1 cellular context compared by ENCODE assay signal in the genomic region with DNA sequence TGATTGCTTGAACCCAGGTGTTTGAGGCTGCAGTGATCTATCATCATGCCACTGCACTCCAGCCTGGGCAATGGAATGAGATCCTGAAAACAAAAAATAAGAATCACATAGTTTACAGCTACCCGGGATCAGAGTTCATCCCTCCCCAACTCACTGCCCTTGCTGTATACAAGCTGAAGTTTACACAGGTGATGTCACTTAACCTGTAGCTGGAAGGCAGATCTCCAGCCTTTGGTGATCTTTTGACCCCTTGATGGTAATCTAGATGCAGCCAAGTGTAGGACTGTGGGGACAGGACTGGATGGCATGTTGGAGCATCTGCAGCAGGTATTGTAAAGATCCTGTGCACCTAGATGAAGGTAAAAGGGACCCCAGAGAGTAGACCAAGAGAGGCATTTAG.
TF ChIP-seq lines count a peak whose summit lies in the region.

No MANE protein-coding gene starts in this region.

TF ChIP-seq in HepG2, 621 proteins besides CTCF, POLR2A, EP300 and RAD21 (continued from another document and continues in another):
- no peak for TF ChIP-seq ZUFSP (CRISPR knock-in tag; IDR thresholded peaks at IDR 0.05; ENCODE audit: borderline replicate concordance)
- no peak for TF ChIP-seq ZNF225 (CRISPR knock-in tag; IDR thresholded peaks at IDR 0.05)
- no peak for TF ChIP-seq PHB2 (IDR thresholded peaks at IDR 0.05; ENCODE audit: partially characterized antibody)
- TF ChIP-seq SIX1 (CRISPR knock-in tag; IDR thresholded peaks at IDR 0.05; ENCODE audit: borderline replicate concordance) = no peak
- no peak for TF ChIP-seq ZNF570 (CRISPR knock-in tag; IDR thresholded peaks at IDR 0.05; ENCODE audit: borderline replicate concordance)
- TF ChIP-seq, protein P1, sequence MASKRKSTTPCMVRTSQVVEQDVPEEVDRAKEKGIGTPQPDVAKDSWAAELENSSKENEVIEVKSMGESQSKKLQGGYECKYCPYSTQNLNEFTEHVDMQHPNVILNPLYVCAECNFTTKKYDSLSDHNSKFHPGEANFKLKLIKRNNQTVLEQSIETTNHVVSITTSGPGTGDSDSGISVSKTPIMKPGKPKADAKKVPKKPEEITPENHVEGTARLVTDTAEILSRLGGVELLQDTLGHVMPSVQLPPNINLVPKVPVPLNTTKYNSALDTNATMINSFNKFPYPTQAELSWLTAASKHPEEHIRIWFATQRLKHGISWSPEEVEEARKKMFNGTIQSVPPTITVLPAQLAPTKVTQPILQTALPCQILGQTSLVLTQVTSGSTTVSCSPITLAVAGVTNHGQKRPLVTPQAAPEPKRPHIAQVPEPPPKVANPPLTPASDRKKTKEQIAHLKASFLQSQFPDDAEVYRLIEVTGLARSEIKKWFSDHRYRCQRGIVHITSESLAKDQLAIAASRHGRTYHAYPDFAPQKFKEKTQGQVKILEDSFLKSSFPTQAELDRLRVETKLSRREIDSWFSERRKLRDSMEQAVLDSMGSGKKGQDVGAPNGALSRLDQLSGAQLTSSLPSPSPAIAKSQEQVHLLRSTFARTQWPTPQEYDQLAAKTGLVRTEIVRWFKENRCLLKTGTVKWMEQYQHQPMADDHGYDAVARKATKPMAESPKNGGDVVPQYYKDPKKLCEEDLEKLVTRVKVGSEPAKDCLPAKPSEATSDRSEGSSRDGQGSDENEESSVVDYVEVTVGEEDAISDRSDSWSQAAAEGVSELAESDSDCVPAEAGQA (IDR thresholded peaks at IDR 0.05; ENCODE audit: low read depth) = no peak
- TF ChIP-seq, protein P1 (CRISPR knock-in tag; IDR thresholded peaks at IDR 0.05; ENCODE audit: borderline replicate concordance) = no peak
- TF ChIP-seq ZNF572 (CRISPR knock-in tag; IDR thresholded peaks at IDR 0.05) = no peak
- TF ChIP-seq CHD2 (IDR thresholded peaks at IDR 0.05; ENCODE audit: low read depth, low read length) = no peak
- peak; percentile 44; the same call in 1 of the 2 replicates for TF ChIP-seq JUND (CRISPR knock-in tag; IDR thresholded peaks at IDR 0.05)
- no peak for TF ChIP-seq SRY (CRISPR knock-in tag; IDR thresholded peaks at IDR 0.05)
- TF ChIP-seq E2F5 (CRISPR knock-in tag; conservative IDR thresholded peaks at IDR 0.05) = no peak
- no peak for TF ChIP-seq ZNF317 (CRISPR knock-in tag; IDR thresholded peaks at IDR 0.05)
- TF ChIP-seq FOSL2 (CRISPR knock-in tag; IDR thresholded peaks at IDR 0.05) = peak; percentile 27; the same call in 1 of the 2 replicates
- no peak for TF ChIP-seq ZNF616 (CRISPR knock-in tag; IDR thresholded peaks at IDR 0.05; ENCODE audit: low read depth)
- TF ChIP-seq KLF11 (CRISPR knock-in tag; IDR thresholded peaks at IDR 0.05) = no peak
- no peak for TF ChIP-seq ZSCAN22 (CRISPR knock-in tag; IDR thresholded peaks at IDR 0.05)
- TF ChIP-seq STAT5B (CRISPR knock-in tag; IDR thresholded peaks at IDR 0.05) = no peak
- TF ChIP-seq SSRP1 (CRISPR knock-in tag; IDR thresholded peaks at IDR 0.05) = no peak
- no peak for TF ChIP-seq ZNF253 (CRISPR knock-in tag; IDR thresholded peaks at IDR 0.05; ENCODE audit: borderline replicate concordance)
- TF ChIP-seq, protein P2, sequence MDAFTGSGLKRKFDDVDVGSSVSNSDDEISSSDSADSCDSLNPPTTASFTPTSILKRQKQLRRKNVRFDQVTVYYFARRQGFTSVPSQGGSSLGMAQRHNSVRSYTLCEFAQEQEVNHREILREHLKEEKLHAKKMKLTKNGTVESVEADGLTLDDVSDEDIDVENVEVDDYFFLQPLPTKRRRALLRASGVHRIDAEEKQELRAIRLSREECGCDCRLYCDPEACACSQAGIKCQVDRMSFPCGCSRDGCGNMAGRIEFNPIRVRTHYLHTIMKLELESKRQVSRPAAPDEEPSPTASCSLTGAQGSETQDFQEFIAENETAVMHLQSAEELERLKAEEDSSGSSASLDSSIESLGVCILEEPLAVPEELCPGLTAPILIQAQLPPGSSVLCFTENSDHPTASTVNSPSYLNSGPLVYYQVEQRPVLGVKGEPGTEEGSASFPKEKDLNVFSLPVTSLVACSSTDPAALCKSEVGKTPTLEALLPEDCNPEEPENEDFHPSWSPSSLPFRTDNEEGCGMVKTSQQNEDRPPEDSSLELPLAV (CRISPR knock-in tag; conservative IDR thresholded peaks at IDR 0.05; ENCODE audit: low read depth) = no peak
- TF ChIP-seq SAP130 (CRISPR knock-in tag; IDR thresholded peaks at IDR 0.05; ENCODE audit: low read depth) = 0 out of 2 replicates have a peak, but pooled peaks have one; percentile 17
- no peak for TF ChIP-seq ZNF790 (CRISPR knock-in tag; IDR thresholded peaks at IDR 0.05; ENCODE audit: borderline replicate concordance)
- no peak for TF ChIP-seq ZNF274 (CRISPR knock-in tag; IDR thresholded peaks at IDR 0.05)
- TF ChIP-seq PRPF4 (IDR thresholded peaks at IDR 0.05; ENCODE audit: low read depth, low read length, poor library complexity, severe bottlenecking) = no peak
- TF ChIP-seq CBFB (CRISPR knock-in tag; IDR thresholded peaks at IDR 0.05) = no peak
- no peak for TF ChIP-seq ZNF777 (CRISPR knock-in tag; IDR thresholded peaks at IDR 0.05)
- TF ChIP-seq ZNF7 (CRISPR knock-in tag; IDR thresholded peaks at IDR 0.05) = no peak
- no peak for TF ChIP-seq PHF20 (CRISPR knock-in tag; IDR thresholded peaks at IDR 0.05)
- no peak for TF ChIP-seq LCORL (IDR thresholded peaks at IDR 0.05)
- peak; percentile 72; the same call in 1 of the 2 replicates for TF ChIP-seq LCORL (CRISPR knock-in tag; IDR thresholded peaks at IDR 0.05)
- TF ChIP-seq SRSF1 (optimal IDR thresholded peaks at IDR 0.05; ENCODE audit: low read depth, low read length) = no peak
- no peak for TF ChIP-seq PATZ1 (CRISPR knock-in tag; IDR thresholded peaks at IDR 0.05)
- TF ChIP-seq TARDBP (CRISPR knock-in tag; IDR thresholded peaks at IDR 0.05) = peak; percentile 18; the same call in 1 of the 2 replicates
- TF ChIP-seq, protein P3, sequence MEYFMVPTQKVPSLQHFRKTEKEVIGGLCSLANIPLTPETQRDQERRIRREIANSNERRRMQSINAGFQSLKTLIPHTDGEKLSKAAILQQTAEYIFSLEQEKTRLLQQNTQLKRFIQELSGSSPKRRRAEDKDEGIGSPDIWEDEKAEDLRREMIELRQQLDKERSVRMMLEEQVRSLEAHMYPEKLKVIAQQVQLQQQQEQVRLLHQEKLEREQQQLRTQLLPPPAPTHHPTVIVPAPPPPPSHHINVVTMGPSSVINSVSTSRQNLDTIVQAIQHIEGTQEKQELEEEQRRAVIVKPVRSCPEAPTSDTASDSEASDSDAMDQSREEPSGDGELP (IDR thresholded peaks at IDR 0.05; ENCODE audit: borderline replicate concordance, low read depth) = peak; percentile 58; the same call in 1 of the 2 replicates
- TF ChIP-seq TAF1 (CRISPR knock-in tag; IDR thresholded peaks at IDR 0.05) = no peak
- TF ChIP-seq, protein P4, sequence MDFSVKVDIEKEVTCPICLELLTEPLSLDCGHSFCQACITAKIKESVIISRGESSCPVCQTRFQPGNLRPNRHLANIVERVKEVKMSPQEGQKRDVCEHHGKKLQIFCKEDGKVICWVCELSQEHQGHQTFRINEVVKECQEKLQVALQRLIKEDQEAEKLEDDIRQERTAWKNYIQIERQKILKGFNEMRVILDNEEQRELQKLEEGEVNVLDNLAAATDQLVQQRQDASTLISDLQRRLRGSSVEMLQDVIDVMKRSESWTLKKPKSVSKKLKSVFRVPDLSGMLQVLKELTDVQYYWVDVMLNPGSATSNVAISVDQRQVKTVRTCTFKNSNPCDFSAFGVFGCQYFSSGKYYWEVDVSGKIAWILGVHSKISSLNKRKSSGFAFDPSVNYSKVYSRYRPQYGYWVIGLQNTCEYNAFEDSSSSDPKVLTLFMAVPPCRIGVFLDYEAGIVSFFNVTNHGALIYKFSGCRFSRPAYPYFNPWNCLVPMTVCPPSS (IDR thresholded peaks at IDR 0.05) = no peak
- peak; percentile 77 for TF ChIP-seq FOXA3 (CRISPR knock-in tag; IDR thresholded peaks at IDR 0.05)
- TF ChIP-seq ZNF230 (CRISPR knock-in tag; IDR thresholded peaks at IDR 0.05) = no peak
- TF ChIP-seq LRRFIP1 (CRISPR knock-in tag; conservative IDR thresholded peaks at IDR 0.05) = no peak
- TF ChIP-seq ISL2 (CRISPR knock-in tag; IDR thresholded peaks at IDR 0.05) = no peak
- no peak for TF ChIP-seq ZNF160 (CRISPR knock-in tag; IDR thresholded peaks at IDR 0.05)
- TF ChIP-seq DNMT1 (CRISPR knock-in tag; IDR thresholded peaks at IDR 0.05) = no peak
- TF ChIP-seq ZNF235 (CRISPR knock-in tag; IDR thresholded peaks at IDR 0.05; ENCODE audit: borderline replicate concordance) = no peak
- no peak for TF ChIP-seq PAX8 (CRISPR knock-in tag; IDR thresholded peaks at IDR 0.05; ENCODE audit: borderline replicate concordance)
- no peak for TF ChIP-seq TBL1XR1 (IDR thresholded peaks at IDR 0.05; ENCODE audit: borderline replicate concordance, low read length, partially characterized antibody)
- no peak for TF ChIP-seq RFXAP (CRISPR knock-in tag; IDR thresholded peaks at IDR 0.05; ENCODE audit: borderline replicate concordance)
- TF ChIP-seq RBFOX2 (IDR thresholded peaks at IDR 0.05; ENCODE audit: low read depth, low read length) = no peak
- no peak for TF ChIP-seq JUN (CRISPR knock-in tag; IDR thresholded peaks at IDR 0.05)
- no peak for TF ChIP-seq ZNF468 (CRISPR knock-in tag; IDR thresholded peaks at IDR 0.05)
- TF ChIP-seq FIP1L1 (IDR thresholded peaks at IDR 0.05; ENCODE audit: borderline replicate concordance, insufficient read depth, low read depth, low read length) = no peak
- TF ChIP-seq, protein P5, sequence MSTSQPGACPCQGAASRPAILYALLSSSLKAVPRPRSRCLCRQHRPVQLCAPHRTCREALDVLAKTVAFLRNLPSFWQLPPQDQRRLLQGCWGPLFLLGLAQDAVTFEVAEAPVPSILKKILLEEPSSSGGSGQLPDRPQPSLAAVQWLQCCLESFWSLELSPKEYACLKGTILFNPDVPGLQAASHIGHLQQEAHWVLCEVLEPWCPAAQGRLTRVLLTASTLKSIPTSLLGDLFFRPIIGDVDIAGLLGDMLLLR (CRISPR knock-in tag; IDR thresholded peaks at IDR 0.05) = no peak
- no peak for TF ChIP-seq MTA3 (CRISPR knock-in tag; IDR thresholded peaks at IDR 0.05)
